Comparison of ENCODE assay signal across 8 cellular contexts in genomic region chr1:110340207-110340468, GRCh38. TPM values are rescaled to one million over a fixed set of nuclear protein-coding genes. Genes with fewer than 3 reads are reported as not detected.
A peak's percentile ranks its signal among the peaks of the same experiment; 100 is the strongest.
DNase-seq lines count a peak whose midpoint lies in the region; ATAC-seq and TF ChIP-seq lines count a peak whose summit lies in the region.

No MANE protein-coding gene starts in this region.

- H3K36me3 Mint-ChIP-seq in chondrocyte (ENCODE audit: low read depth): peaks cover 10% of the 10 kb centered on the region

- H3K9ac ChIP-seq in HCT116 (ENCODE audit: low read length): peak overlapping the region; percentile 96

- no peak for DNase-seq in AG04449 (ENCODE audit: low read depth, low spot score)
- DNase-seq in HCT116 (ENCODE audit: low read depth, low spot score): no peak
- no peak for DNase-seq in coronary artery (ENCODE audit: low spot score)
- DNase-seq in NK-92 treated with Interleukin-12 subunit alpha and Interleukin-12 subunit beta, amount 100 ng/mL, for 24 hours (lab: John Stamatoyannopoulos, UW): no peak
- DNase-seq in NCI-H187 (lab: John Stamatoyannopoulos, UW): no peak
- no peak for DNase-seq in cerebellum (ENCODE audit: low spot score)
- no peak for DNase-seq in chondrocyte (ENCODE audit: low spot score)

- ATAC-seq in HCT116: no peak

- RAD21 ChIA-PET in HCT116 (lab: Charles Lee; ENCODE audit: low non-redundant PET in 1 of 2, low total read pairs in 2 of 2, uncharacterized antibody in 2 of 2, unreplicated experiment in 2 of 2): no interaction called here

- peak overlapping the region; percentile 93 for H3K4me2 ChIP-seq in HCT116 (ENCODE audit: low read length)

- H3K27ac Mint-ChIP-seq in chondrocyte (ENCODE audit: unreplicated experiment): no peak overlapping the region

- peaks cover 58% of the 10 kb centered on the region for H3K79me2 ChIP-seq in HCT116 (ENCODE audit: insufficient read depth, low read length)

- H3K27ac ChIP-seq in HCT116 (ENCODE audit: low read depth, low read length) (peak overlapping the region; percentile 95), coronary artery (peak overlapping the region; percentile 81 to 90)

- no peak overlapping the region for H2AFZ ChIP-seq in HCT116 (ENCODE audit: low read depth, low read length, poor library complexity, severe bottlenecking)

- intact Hi-C loops in HCT116 (cut with micrococcal nuclease): no loop called here

- H3K4me1 ChIP-seq in HCT116 (ENCODE audit: control insufficient read depth in 1 of 2, insufficient read depth in 2 of 2, low read length in 2 of 2) (peaks cover 27 to 41% of the 10 kb centered on the region in 2 experiments), mononuclear cell (ENCODE audit: insufficient read depth, low read length) (peaks cover 55% of the 10 kb centered on the region)

- POLR2A ChIA-PET in AG04449 (lab: Yijun Ruan, JAX): no interaction called here
- POLR2A ChIA-PET in HCT116 (lab: Charles Lee): interaction anchor here (1.6 to 2.7 kb wide), 2 partner anchors 9 to 20 kb away, joined by 3 to 14 read pairs; no protein-coding TSS in a partner anchor

- no peak for TF ChIP-seq RAD21 in HCT116 (IDR thresholded peaks at IDR 0.05; ENCODE audit: low read depth)

- no TSS peak for BruUV-seq in HCT116 (replicated peaks; lab: Mats Ljungman, UMichigan)

- H3K27me3 ChIP-seq in HCT116 (ENCODE audit: insufficient read depth, low read length) (no peaks in the 10 kb centered on the region), mononuclear cell (ENCODE audit: insufficient read depth, low read length) (no peaks in the 10 kb centered on the region)

- H3K27me3 Mint-ChIP-seq in chondrocyte (ENCODE audit: low read depth): no peaks in the 10 kb centered on the region

- no peak overlapping the region for H3K4me3 Mint-ChIP-seq in chondrocyte (ENCODE audit: unreplicated experiment)

- no peaks in the 10 kb centered on the region for H3K9me2 ChIP-seq in HCT116 (ENCODE audit: insufficient read depth)

- CTCF ChIA-PET in AG04449 (lab: Yijun Ruan, JAX): interaction anchor here (0.9 to 11.4 kb wide), 9 partner anchors 8 to 143 kb away, joined by 3 to 150 read pairs (median 38); partner anchors contain the start of gene KCNC4
- CTCF ChIA-PET in HCT116 (lab: Charles Lee): interaction anchor here (2.9 to 4.9 kb wide), 2 partner anchors 133 to 137 kb away, joined by 9 to 49 read pairs; no protein-coding TSS in a partner anchor

- H4K20me1 ChIP-seq in HCT116 (ENCODE audit: insufficient read depth): peaks cover 33% of the 10 kb centered on the region; the same call in 1 of the 2 replicates

- TF ChIP-seq POLR2A in HCT116 (IDR thresholded peaks at IDR 0.05; ENCODE audit: borderline replicate concordance, extremely low read depth, insufficient read depth, insufficient read length): no peak

- TF ChIP-seq CTCF in AG04449 (IDR thresholded peaks at IDR 0.05; ENCODE audit: insufficient read depth, low read length, missing control alignments) (no peak), HCT116 (IDR thresholded peaks at IDR 0.05 in 2 of 3, conservative IDR thresholded peaks at IDR 0.05 in 1 of 3; ENCODE audit: borderline replicate concordance in 1 of 3, insufficient read depth in 1 of 3, low read depth in 2 of 3, low read length in 2 of 3) (no peak), coronary artery (IDR thresholded peaks at IDR 0.05) (no peak), chondrocyte (IDR thresholded peaks at IDR 0.05) (no peak)

- H3K36me3 ChIP-seq in HCT116 (ENCODE audit: control insufficient read depth in 1 of 2, insufficient read depth in 2 of 2, low read length in 2 of 2): peaks cover 38 to 39% of the 10 kb centered on the region in 2 experiments

- no peaks in the 10 kb centered on the region for H3K9me3 Mint-ChIP-seq in chondrocyte (ENCODE audit: low read depth)

- no peaks in the 10 kb centered on the region for H3K9me3 ChIP-seq in HCT116 (ENCODE audit: control insufficient read depth in 1 of 2, insufficient read depth in 1 of 2, low read depth in 1 of 2, low read length in 2 of 2)
- H3K9me3 ChIP-seq in mononuclear cell (ENCODE audit: low read depth, low read length): no peaks in the 10 kb centered on the region

- H3K4me1 Mint-ChIP-seq in chondrocyte (ENCODE audit: low read depth): peaks cover 54% of the 10 kb centered on the region

- H3K4me3 ChIP-seq in AG04449 (ENCODE audit: low read depth, low read length) (peak overlapping the region; percentile 98), HCT116 (replicated peaks in 1 of 2; ENCODE audit: low read depth in 1 of 2, low read length in 2 of 2) (peak overlapping the region; percentile 69 to 89), coronary artery (peak overlapping the region; percentile 92), mononuclear cell (ENCODE audit: low read length) (peak overlapping the region; percentile 76)

TF ChIP-seq in HCT116, 20 proteins besides CTCF, POLR2A, EP300 and RAD21:
- 0 out of 2 replicates have a peak, but pooled peaks have one; percentile 6 for TF ChIP-seq MAX (IDR thresholded peaks at IDR 0.05)
- no peak for TF ChIP-seq YY1 (IDR thresholded peaks at IDR 0.05; ENCODE audit: extremely low read depth, insufficient replicate concordance, low read depth, low read length)

RNA-seq across cellular contexts. Expression of gene RBM15, which starts 1.0 kb away (rescaled TPM):
- 44.0 TPM for total RNA-seq in HCT116 (2021; ENCODE audit: unreplicated experiment)
- polyA plus RNA-seq in HCT116 (2012): 10.9 and 14.7 TPM in 2 replicates
- 66.4 TPM for total RNA-seq in mononuclear cell
- total RNA-seq in cerebellum: 62.4 TPM
- 17.4 to 21.3 TPM (median 19.0 TPM) in 3 replicates for total RNA-seq in chondrocyte

RNA-seq across cellular contexts. Expression of gene SLC16A4, which starts 50.7 kb away (rescaled TPM):
- 0.20 TPM for total RNA-seq in HCT116 (2021; ENCODE audit: unreplicated experiment)
- 0.12 and 0.13 TPM in 2 replicates for polyA plus RNA-seq in HCT116 (2012)
- total RNA-seq in mononuclear cell: not detected
- 20.8 TPM for total RNA-seq in cerebellum
- 16.5 to 23.9 TPM (median 17.0 TPM) in 3 replicates for total RNA-seq in chondrocyte

Comparison
In these comparisons a context has a peak if more than half of its experiments do, and no peak if none do; other contexts are left out.
1. RNA of gene SLC16A4, which starts 50.7 kb away (total RNA-seq): 20.8 TPM in cerebellum (single experiment) and 16.5 to 23.9 TPM in chondrocyte; 0.20 TPM in HCT116 (single experiment) and not detected in mononuclear cell (single experiment); every median in the first group is over 10 times any median in the second.
2. Peak in every context shown above with its lines, with median percentiles within 50 percentile points of each other: H3K4me3 ChIP-seq.